Comparison of ENCODE assay signal across 1 cellular context in the genomic region with DNA sequence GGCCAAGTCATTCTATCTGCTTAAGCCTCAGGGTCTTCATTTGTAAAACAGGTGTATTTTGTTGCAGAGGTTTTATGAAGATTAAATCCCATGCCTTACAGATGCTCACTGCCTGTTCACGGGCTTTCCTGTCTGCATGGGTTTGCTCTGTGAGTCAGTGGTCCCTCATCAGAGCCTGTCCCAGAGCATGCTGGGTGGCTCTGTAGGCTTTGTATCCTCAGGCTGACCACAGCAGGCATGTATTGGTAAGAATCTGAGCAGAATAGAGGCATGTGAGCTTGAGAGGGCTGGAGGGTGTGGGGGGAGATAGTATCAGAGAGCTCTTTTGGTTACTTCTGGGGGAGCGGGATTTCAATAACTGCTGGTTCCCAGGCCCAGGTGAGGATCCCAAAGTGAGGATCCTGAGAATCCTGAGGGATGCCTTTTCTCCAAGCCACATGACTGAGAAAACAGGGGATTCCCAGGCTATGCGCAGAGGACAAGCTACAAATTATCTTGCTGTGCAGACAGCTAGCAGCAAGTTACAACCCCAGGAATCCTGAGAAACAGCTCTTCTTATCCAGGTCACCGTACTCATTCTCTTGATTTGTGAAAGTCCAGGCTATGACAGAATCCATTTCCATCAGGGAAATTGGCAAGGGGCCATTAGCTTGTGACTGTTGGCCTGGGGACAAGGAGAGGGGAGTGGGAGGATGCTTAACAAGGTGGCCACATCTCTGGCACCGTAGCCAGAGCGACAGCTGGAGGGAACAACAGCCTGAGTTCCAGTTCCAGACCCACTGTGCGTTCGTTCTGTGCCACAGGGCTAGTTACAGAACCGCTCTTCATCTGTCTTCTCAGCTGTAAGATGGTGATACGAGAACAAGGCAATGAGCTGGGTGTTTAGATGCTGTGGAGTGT.
TF ChIP-seq lines count a peak whose summit lies in the region.

No MANE protein-coding gene starts in this region.

TF ChIP-seq in K562, 482 proteins besides CTCF, POLR2A, EP300 and RAD21 (continued from another document):
- TF ChIP-seq ZNF518B (CRISPR knock-in tag; IDR thresholded peaks at IDR 0.05) (no peak), RBM39 (optimal IDR thresholded peaks at IDR 0.05; ENCODE audit: low read depth, low read length) (no peak), POLR2B (IDR thresholded peaks at IDR 0.05; ENCODE audit: low read depth, partially characterized antibody) (no peak), NCOA1 (IDR thresholded peaks at IDR 0.05; ENCODE audit: low read depth) (no peak), HNRNPLL (IDR thresholded peaks at IDR 0.05; ENCODE audit: low read depth, low read length, poor library complexity, severe bottlenecking) (no peak), ZNF75A (CRISPR knock-in tag; IDR thresholded peaks at IDR 0.05) (no peak), NFIX (CRISPR knock-in tag; IDR thresholded peaks at IDR 0.05; ENCODE audit: low read depth) (no peak), TAL1 (IDR thresholded peaks at IDR 0.05) (0 out of 2 replicates have a peak, but pooled peaks have one; percentile 7), SMARCC2 (IDR thresholded peaks at IDR 0.05; ENCODE audit: low read depth) (no peak), CREBBP (IDR thresholded peaks at IDR 0.05; ENCODE audit: low read depth, low read length) (no peak), RFX7 (CRISPR knock-in tag; IDR thresholded peaks at IDR 0.05) (no peak)
- TF ChIP-seq, protein P1, sequence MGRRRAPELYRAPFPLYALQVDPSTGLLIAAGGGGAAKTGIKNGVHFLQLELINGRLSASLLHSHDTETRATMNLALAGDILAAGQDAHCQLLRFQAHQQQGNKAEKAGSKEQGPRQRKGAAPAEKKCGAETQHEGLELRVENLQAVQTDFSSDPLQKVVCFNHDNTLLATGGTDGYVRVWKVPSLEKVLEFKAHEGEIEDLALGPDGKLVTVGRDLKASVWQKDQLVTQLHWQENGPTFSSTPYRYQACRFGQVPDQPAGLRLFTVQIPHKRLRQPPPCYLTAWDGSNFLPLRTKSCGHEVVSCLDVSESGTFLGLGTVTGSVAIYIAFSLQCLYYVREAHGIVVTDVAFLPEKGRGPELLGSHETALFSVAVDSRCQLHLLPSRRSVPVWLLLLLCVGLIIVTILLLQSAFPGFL (CRISPR knock-in tag; IDR thresholded peaks at IDR 0.05), result no peak
